ENCODE assay signal across 23 cellular contexts in the genomic region with DNA sequence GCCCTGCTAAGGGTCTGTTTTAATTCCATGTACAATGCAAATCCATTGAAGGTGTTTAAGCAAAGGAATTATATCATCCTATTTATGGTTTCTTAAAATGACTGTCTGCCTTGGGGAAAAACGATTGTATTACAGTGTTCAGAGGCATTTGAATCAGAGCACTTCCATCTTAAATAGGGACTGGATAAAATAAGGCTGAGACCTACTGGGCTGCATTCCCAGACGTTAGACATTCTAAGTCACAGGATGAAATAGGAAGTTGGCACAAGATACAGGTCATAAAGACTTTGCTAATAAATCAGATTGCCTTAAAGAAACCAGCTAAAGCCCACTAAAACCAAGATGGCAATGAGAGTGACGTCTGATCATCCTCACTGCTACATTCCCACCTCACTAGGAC.
DNase-seq lines count a peak whose midpoint lies in the region; ATAC-seq and TF ChIP-seq lines count a peak whose summit lies in the region.
"Had no signal": no experiment of that assay in that cellular context is flagged by ENCODE, and none has a peak within 500 bp of the region (broad histone marks: within the 10 kb centered on the region; RNA-seq: fewer than 3 reads in every experiment).

No MANE protein-coding gene starts in this region.

- no peaks in the 10 kb centered on the region for H3K36me3 Mint-ChIP-seq in HFFc6 (ENCODE audit: low read depth)
- H3K36me3 Mint-ChIP-seq: CD8-positive, alpha-beta memory T cell had no signal

- H3K4me3 ChIP-seq in fibroblast of the aortic adventitia (ENCODE audit: low read depth, low read length), result no peak overlapping the region
- H3K4me3 ChIP-seq: K562, Peyer's patch had no signal

- no peak for ATAC-seq in GM19035 (IDR thresholded peaks at IDR 0.05; ENCODE audit: unreplicated experiment)
- ATAC-seq: K562, SK-N-SH treated with all-trans-retinoic acid at 6 μM for 48 hours had no signal

- peaks cover 21% of the 10 kb centered on the region; the same call in 1 of the 2 replicates for H3K4me1 Mint-ChIP-seq in HFFc6 (ENCODE audit: low read depth)
- H3K4me1 Mint-ChIP-seq: CD8-positive, alpha-beta memory T cell had no signal

- H3K27ac Mint-ChIP-seq in HFFc6, result no peak overlapping the region; the same call in 1 of the 2 replicates
- H3K27ac Mint-ChIP-seq: CD8-positive, alpha-beta memory T cell had no signal

- no peaks in the 10 kb centered on the region for H3K27me3 Mint-ChIP-seq in HFFc6 (ENCODE audit: insufficient read depth)
- H3K27me3 Mint-ChIP-seq: CD8-positive, alpha-beta memory T cell had no signal

- H3K9me3 Mint-ChIP-seq in HFFc6, result peaks cover 3% of the 10 kb centered on the region

- TF ChIP-seq CTCF in HFFc6 (IDR thresholded peaks at IDR 0.05) (no peak), fibroblast of the aortic adventitia (IDR thresholded peaks at IDR 0.05; ENCODE audit: insufficient read depth, low read length) (no peak)

- DNase-seq in HFFc6 (peak; percentile 23), astrocyte of the hippocampus (ENCODE audit: low read depth, low spot score) (peak; percentile 5), fibroblast of the aortic adventitia (ENCODE audit: low read depth) (peak; percentile 12), hepatic stellate cell (ENCODE audit: low spot score) (no peak), mucosa of gallbladder (ENCODE audit: low spot score) (no peak), NCI-H82 treated with DMSO at 0.1 percent for 48 hours (lab: John Stamatoyannopoulos, UW; ENCODE audit: unreplicated experiment) (no peak)
- DNase-seq: ACHN; C1 segment of cervical spinal cord; Calu3; CD8-positive, alpha-beta memory T cell; DMS153; GF-D8; H7; NCI-H1092 treated with DMSO at 0.1 percent for 48 hours; NCI-H146; NCI-H2029; NCI-H2227 treated with DMSO at 0.1 percent for 48 hours; NCI-H510A; NCI-H774; Peyer's patch had no signal

- no peak overlapping the region for H3K4me3 Mint-ChIP-seq in HFFc6
- H3K4me3 Mint-ChIP-seq: CD8-positive, alpha-beta memory T cell had no signal

Comparison
In these comparisons a context has a peak if more than half of its experiments do, and no peak if none do; other contexts are left out.
1. DNase-seq: peak in HFFc6 (single experiment), astrocyte of the hippocampus (single experiment) and fibroblast of the aortic adventitia (single experiment); none in hepatic stellate cell (single experiment), mucosa of gallbladder (single experiment) and NCI-H82 treated with DMSO at 0.1 percent for 48 hours (single experiment).